Comparison of ENCODE assay signal across 1 cellular context in the genomic region with DNA sequence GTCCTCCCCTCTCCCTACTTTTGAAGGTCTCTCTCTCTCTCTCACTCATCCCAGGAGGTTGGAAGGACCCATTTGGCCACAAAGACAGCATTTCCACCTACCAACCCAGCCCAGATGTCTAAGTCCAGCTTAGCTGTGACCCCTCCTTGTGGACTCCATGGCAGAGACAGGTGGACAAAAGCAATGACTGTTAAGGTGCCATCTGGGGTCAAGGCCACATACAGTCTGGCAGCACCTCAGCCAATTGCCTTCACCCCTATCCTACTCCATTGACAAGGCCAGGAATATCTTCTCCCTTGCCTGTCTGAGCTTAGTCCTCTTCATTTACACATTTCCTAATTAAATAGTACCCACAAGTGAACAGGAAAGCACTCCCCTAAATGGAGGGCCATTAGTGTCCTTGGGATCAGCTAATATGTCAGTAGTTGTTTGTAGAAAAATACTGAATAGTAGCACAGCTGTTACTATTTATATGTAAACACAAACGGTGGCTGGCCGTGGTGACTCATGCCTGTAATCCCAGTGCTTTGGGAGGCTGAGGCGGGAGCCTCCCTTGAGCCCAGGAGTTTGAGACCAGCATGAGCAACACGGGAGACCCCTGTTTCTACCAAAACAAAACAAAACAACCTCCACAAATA.
TF ChIP-seq lines count a peak whose summit lies in the region.

No MANE protein-coding gene starts in this region.

TF ChIP-seq in HepG2, 621 proteins besides CTCF, POLR2A, EP300 and RAD21 (continued from another document and continues in another):
- no peak for TF ChIP-seq GMEB2 (CRISPR knock-in tag; IDR thresholded peaks at IDR 0.05; ENCODE audit: low read depth)
- TF ChIP-seq IKZF1 (IDR thresholded peaks at IDR 0.05), result no peak
- no peak for TF ChIP-seq ZNF30 (CRISPR knock-in tag; IDR thresholded peaks at IDR 0.05)
- TF ChIP-seq ZNF44 (CRISPR knock-in tag; IDR thresholded peaks at IDR 0.05), result no peak
- TF ChIP-seq ZNF562 (CRISPR knock-in tag; IDR thresholded peaks at IDR 0.05; ENCODE audit: borderline replicate concordance), result no peak
- peak; percentile 29; the same call in 1 of the 2 replicates for TF ChIP-seq SOX13 (IDR thresholded peaks at IDR 0.05)
- TF ChIP-seq SOX13 (CRISPR knock-in tag; conservative IDR thresholded peaks at IDR 0.05 in 1 of 2, IDR thresholded peaks at IDR 0.05 in 1 of 2), result peak in 1 of 2 experiments; percentile 88; a peak in 2 of 4 replicates
- peak; percentile 31; the same call in 1 of the 2 replicates for TF ChIP-seq SAFB2 (CRISPR knock-in tag; IDR thresholded peaks at IDR 0.05; ENCODE audit: borderline replicate concordance, low read depth)
- TF ChIP-seq RBM39 (IDR thresholded peaks at IDR 0.05; ENCODE audit: low read depth, low read length, poor library complexity, severe bottlenecking), result no peak
- peak; percentile 93 for TF ChIP-seq NCOR1 (IDR thresholded peaks at IDR 0.05; ENCODE audit: borderline replicate concordance, low read length)
- TF ChIP-seq DMAP1 (CRISPR knock-in tag; IDR thresholded peaks at IDR 0.05), result peak; percentile 51; the same call in 1 of the 2 replicates
- no peak for TF ChIP-seq SRSF9 (IDR thresholded peaks at IDR 0.05; ENCODE audit: borderline replicate concordance, insufficient read depth, low read depth, low read length, poor library complexity, severe bottlenecking)
- no peak for TF ChIP-seq ZNF777 (CRISPR knock-in tag; IDR thresholded peaks at IDR 0.05)
- no peak for TF ChIP-seq ZNF251 (CRISPR knock-in tag; IDR thresholded peaks at IDR 0.05)
- TF ChIP-seq PHF5A (CRISPR knock-in tag; IDR thresholded peaks at IDR 0.05; ENCODE audit: low read depth, unreplicated experiment), result no peak
- TF ChIP-seq JARID2 (CRISPR knock-in tag; IDR thresholded peaks at IDR 0.05; ENCODE audit: insufficient replicate concordance), result no peak
- no peak for TF ChIP-seq ZNF570 (CRISPR knock-in tag; IDR thresholded peaks at IDR 0.05; ENCODE audit: borderline replicate concordance)
- no peak for TF ChIP-seq ZNF274 (CRISPR knock-in tag; IDR thresholded peaks at IDR 0.05)
- no peak for TF ChIP-seq ELF1 (CRISPR knock-in tag; IDR thresholded peaks at IDR 0.05)
- TF ChIP-seq, protein P1, sequence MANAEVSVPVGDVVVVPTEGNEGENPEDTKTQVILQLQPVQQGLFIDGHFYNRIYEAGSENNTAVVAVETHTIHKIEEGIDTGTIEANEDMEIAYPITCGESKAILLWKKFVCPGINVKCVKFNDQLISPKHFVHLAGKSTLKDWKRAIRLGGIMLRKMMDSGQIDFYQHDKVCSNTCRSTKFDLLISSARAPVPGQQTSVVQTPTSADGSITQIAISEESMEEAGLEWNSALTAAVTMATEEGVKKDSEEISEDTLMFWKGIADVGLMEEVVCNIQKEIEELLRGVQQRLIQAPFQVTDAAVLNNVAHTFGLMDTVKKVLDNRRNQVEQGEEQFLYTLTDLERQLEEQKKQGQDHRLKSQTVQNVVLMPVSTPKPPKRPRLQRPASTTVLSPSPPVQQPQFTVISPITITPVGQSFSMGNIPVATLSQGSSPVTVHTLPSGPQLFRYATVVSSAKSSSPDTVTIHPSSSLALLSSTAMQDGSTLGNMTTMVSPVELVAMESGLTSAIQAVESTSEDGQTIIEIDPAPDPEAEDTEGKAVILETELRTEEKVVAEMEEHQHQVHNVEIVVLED (CRISPR knock-in tag; IDR thresholded peaks at IDR 0.05; ENCODE audit: borderline replicate concordance), result peak; percentile 52; the same call in 1 of the 2 replicates
- 0 out of 2 replicates have a peak, but pooled peaks have one; percentile 47 for TF ChIP-seq ZNF318 (CRISPR knock-in tag; IDR thresholded peaks at IDR 0.05)
- TF ChIP-seq, protein P2, sequence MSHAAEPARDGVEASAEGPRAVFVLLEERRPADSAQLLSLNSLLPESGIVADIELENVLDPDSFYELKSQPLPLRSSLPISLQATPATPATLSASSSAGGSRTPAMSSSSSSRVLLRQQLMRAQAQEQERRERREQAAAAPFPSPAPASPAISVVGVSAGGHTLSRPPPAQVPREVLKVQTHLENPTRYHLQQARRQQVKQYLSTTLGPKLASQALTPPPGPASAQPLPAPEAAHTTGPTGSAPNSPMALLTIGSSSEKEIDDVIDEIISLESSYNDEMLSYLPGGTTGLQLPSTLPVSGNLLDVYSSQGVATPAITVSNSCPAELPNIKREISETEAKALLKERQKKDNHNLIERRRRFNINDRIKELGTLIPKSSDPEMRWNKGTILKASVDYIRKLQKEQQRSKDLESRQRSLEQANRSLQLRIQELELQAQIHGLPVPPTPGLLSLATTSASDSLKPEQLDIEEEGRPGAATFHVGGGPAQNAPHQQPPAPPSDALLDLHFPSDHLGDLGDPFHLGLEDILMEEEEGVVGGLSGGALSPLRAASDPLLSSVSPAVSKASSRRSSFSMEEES (CRISPR knock-in tag; IDR thresholded peaks at IDR 0.05), result 0 out of 2 replicates have a peak, but pooled peaks have one; percentile 11
- TF ChIP-seq POLR2AphosphoS2 (IDR thresholded peaks at IDR 0.05; ENCODE audit: low read depth, low read length), result no peak
- TF ChIP-seq MYPOP (CRISPR knock-in tag; IDR thresholded peaks at IDR 0.05), result peak; percentile 43; the same call in 1 of the 2 replicates
- 0 out of 2 replicates have a peak, but pooled peaks have one; percentile 31 for TF ChIP-seq PRMT3 (CRISPR knock-in tag; IDR thresholded peaks at IDR 0.05; ENCODE audit: borderline replicate concordance, low read depth)
- TF ChIP-seq ZKSCAN5 (CRISPR knock-in tag; IDR thresholded peaks at IDR 0.05), result no peak
- no peak for TF ChIP-seq DNMT1 (CRISPR knock-in tag; IDR thresholded peaks at IDR 0.05)
- TF ChIP-seq CREM (IDR thresholded peaks at IDR 0.05), result peak; percentile 49
- no peak for TF ChIP-seq CREM (CRISPR knock-in tag; IDR thresholded peaks at IDR 0.05)
- TF ChIP-seq FOXK1 (CRISPR knock-in tag; IDR thresholded peaks at IDR 0.05; ENCODE audit: borderline replicate concordance, low read depth), result peak; percentile 64; the same call in 1 of the 2 replicates
- TF ChIP-seq HCFC1 (IDR thresholded peaks at IDR 0.05; ENCODE audit: low read depth, low read length), result no peak
- TF ChIP-seq SSRP1 (CRISPR knock-in tag; IDR thresholded peaks at IDR 0.05), result peak; percentile 87; the same call in 1 of the 2 replicates
- TF ChIP-seq ATAD3A (CRISPR knock-in tag; IDR thresholded peaks at IDR 0.05), result no peak
- TF ChIP-seq, protein P3, sequence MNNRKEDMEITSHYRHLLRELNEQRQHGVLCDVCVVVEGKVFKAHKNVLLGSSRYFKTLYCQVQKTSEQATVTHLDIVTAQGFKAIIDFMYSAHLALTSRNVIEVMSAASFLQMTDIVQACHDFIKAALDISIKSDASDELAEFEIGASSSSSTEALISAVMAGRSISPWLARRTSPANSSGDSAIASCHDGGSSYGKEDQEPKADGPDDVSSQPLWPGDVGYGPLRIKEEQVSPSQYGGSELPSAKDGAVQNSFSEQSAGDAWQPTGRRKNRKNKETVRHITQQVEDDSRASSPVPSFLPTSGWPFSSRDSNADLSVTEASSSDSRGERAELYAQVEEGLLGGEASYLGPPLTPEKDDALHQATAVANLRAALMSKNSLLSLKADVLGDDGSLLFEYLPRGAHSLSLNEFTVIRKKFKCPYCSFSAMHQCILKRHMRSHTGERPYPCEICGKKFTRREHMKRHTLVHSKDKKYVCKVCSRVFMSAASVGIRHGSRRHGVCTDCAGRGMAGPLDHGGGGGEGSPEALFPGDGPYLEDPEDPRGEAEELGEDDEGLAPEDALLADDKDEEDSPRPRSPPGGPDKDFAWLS (CRISPR knock-in tag; IDR thresholded peaks at IDR 0.05; ENCODE audit: borderline replicate concordance), result no peak
- TF ChIP-seq, protein P4, sequence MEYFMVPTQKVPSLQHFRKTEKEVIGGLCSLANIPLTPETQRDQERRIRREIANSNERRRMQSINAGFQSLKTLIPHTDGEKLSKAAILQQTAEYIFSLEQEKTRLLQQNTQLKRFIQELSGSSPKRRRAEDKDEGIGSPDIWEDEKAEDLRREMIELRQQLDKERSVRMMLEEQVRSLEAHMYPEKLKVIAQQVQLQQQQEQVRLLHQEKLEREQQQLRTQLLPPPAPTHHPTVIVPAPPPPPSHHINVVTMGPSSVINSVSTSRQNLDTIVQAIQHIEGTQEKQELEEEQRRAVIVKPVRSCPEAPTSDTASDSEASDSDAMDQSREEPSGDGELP (IDR thresholded peaks at IDR 0.05; ENCODE audit: borderline replicate concordance, low read depth), result peak; percentile 94
- TF ChIP-seq KDM5A (IDR thresholded peaks at IDR 0.05; ENCODE audit: borderline replicate concordance, low read length), result no peak; the same call in 1 of the 2 replicates
- peak; percentile 24; the same call in 1 of the 2 replicates for TF ChIP-seq HHEX (CRISPR knock-in tag; IDR thresholded peaks at IDR 0.05)
- TF ChIP-seq NFIB (CRISPR knock-in tag; IDR thresholded peaks at IDR 0.05; ENCODE audit: borderline replicate concordance), result no peak
- no peak for TF ChIP-seq KLF12 (CRISPR knock-in tag; IDR thresholded peaks at IDR 0.05; ENCODE audit: borderline replicate concordance)
- no peak for TF ChIP-seq PCBP2 (optimal IDR thresholded peaks at IDR 0.05; ENCODE audit: low read depth, low read length, poor library complexity, severe bottlenecking)
- peak; percentile 94 to 97 for TF ChIP-seq NR2F1 (CRISPR knock-in tag; IDR thresholded peaks at IDR 0.05)
- TF ChIP-seq GPN1 (CRISPR knock-in tag; IDR thresholded peaks at IDR 0.05; ENCODE audit: borderline replicate concordance), result no peak
- TF ChIP-seq FOSL1 (CRISPR knock-in tag; IDR thresholded peaks at IDR 0.05; ENCODE audit: borderline replicate concordance), result peak; percentile 92
- peak; percentile 45; the same call in 1 of the 2 replicates for TF ChIP-seq ZNF839 (CRISPR knock-in tag; IDR thresholded peaks at IDR 0.05; ENCODE audit: borderline replicate concordance)
- TF ChIP-seq ARNTL (CRISPR knock-in tag; IDR thresholded peaks at IDR 0.05), result peak; percentile 64; the same call in 1 of the 2 replicates
- no peak for TF ChIP-seq ZNF83 (CRISPR knock-in tag; IDR thresholded peaks at IDR 0.05; ENCODE audit: borderline replicate concordance)
- TF ChIP-seq RARA (CRISPR knock-in tag; IDR thresholded peaks at IDR 0.05), result peak; percentile 97
- TF ChIP-seq SMAD3 (CRISPR knock-in tag; IDR thresholded peaks at IDR 0.05), result peak; percentile 69; the same call in 1 of the 2 replicates
